ENCODE assay signal across 15 cellular contexts in genomic region chr1:56506314-56506743, GRCh38.
DNase-seq lines count a peak whose midpoint lies in the region; ATAC-seq and TF ChIP-seq lines count a peak whose summit lies in the region.
"Had no signal": no experiment of that assay in that cellular context is flagged by ENCODE, and none has a peak within 500 bp of the region (broad histone marks: within the 10 kb centered on the region; RNA-seq: fewer than 3 reads in every experiment).

No MANE protein-coding gene starts in this region.

- CTCF ChIA-PET in mammary epithelial cell (lab: Charles Lee; ENCODE audit: low non-redundant PET): no interaction called here

- intact Hi-C loops in mammary epithelial cell (cut with micrococcal nuclease): no loop called here
- intact Hi-C loops in breast epithelium (cut with DNase I; ENCODE audit: low total_unique reads): no loop called here

- no peak overlapping the region for H3K27ac ChIP-seq in mammary epithelial cell (ENCODE audit: insufficient read depth, low read depth, low read length)
- H3K27ac ChIP-seq in breast epithelium: peak overlapping the region in 1 of 2 donors; percentile 13
- no peak overlapping the region for H3K27ac ChIP-seq in GM23248

- TF ChIP-seq POLR2A in breast epithelium (IDR thresholded peaks at IDR 0.05): no peak

- H4K20me1 ChIP-seq in mammary epithelial cell (ENCODE audit: insufficient read depth, low read length): no peaks in the 10 kb centered on the region
- no peaks in the 10 kb centered on the region; the same call in 1 of the 2 replicates for H4K20me1 ChIP-seq in GM23248 (ENCODE audit: insufficient read depth)

- H3K4me2 ChIP-seq in mammary epithelial cell (ENCODE audit: insufficient read depth, low read depth, low read length): no peak overlapping the region
- H3K4me2 ChIP-seq in GM23248 (ENCODE audit: unreplicated experiment): no peak overlapping the region

- peak overlapping the region; percentile 64 for H3K27ac Mint-ChIP-seq in type B pancreatic cell
- H3K27ac Mint-ChIP-seq: T-helper 17 cell had no signal

- TF ChIP-seq CTCF in mammary epithelial cell (conservative IDR thresholded peaks at IDR 0.05 in 1 of 2, IDR thresholded peaks at IDR 0.05 in 1 of 2; ENCODE audit: extremely low read depth in 1 of 2, insufficient read depth in 1 of 2, low read depth in 1 of 2, low read length in 2 of 2): no peak
- TF ChIP-seq CTCF in breast epithelium (IDR thresholded peaks at IDR 0.05): no peak
- TF ChIP-seq CTCF in type B pancreatic cell (conservative IDR thresholded peaks at IDR 0.05): no peak

- peaks cover 30% of the 10 kb centered on the region for H3K4me1 ChIP-seq in mammary epithelial cell (ENCODE audit: insufficient read depth, low read length)
- H3K4me1 ChIP-seq in breast epithelium: no peaks in the 10 kb centered on the region
- no peaks in the 10 kb centered on the region for H3K4me1 ChIP-seq in GM23248 (ENCODE audit: insufficient read depth)

- H3K79me2 ChIP-seq in mammary epithelial cell (ENCODE audit: insufficient read depth, low read length) (no peaks in the 10 kb centered on the region), GM23248 (ENCODE audit: insufficient read depth) (no peaks in the 10 kb centered on the region)

- dilution Hi-C loops in mammary epithelial cell (cut with HindIII; ENCODE audit: low sequenced_read_pairs): no loop called here

- H3K4me3 Mint-ChIP-seq in type B pancreatic cell: no peak overlapping the region
- H3K4me3 Mint-ChIP-seq: T-helper 17 cell had no signal

- H3K4me1 Mint-ChIP-seq in type B pancreatic cell (ENCODE audit: unreplicated experiment): peaks cover 51% of the 10 kb centered on the region
- H3K4me1 Mint-ChIP-seq: T-helper 17 cell had no signal

- H3K9me3 Mint-ChIP-seq in type B pancreatic cell: peaks cover 4% of the 10 kb centered on the region
- H3K9me3 Mint-ChIP-seq: naive B cell had no signal

- BruUV-seq in mammary epithelial cell (replicated peaks; lab: Mats Ljungman, UMichigan): no TSS peak

- H3K36me3 Mint-ChIP-seq in type B pancreatic cell: peaks cover 75% of the 10 kb centered on the region
- H3K36me3 Mint-ChIP-seq: naive B cell had no signal

- peak; percentile 2 for ATAC-seq in esophagus mucosa
- ATAC-seq: GM12878, T-helper 17 cell had no signal

- H3K36me3 ChIP-seq in mammary epithelial cell (ENCODE audit: insufficient read depth, low read length) (no peaks in the 10 kb centered on the region), breast epithelium (no peaks in the 10 kb centered on the region), GM23248 (ENCODE audit: low read depth) (peaks cover 67% of the 10 kb centered on the region)

- H2AFZ ChIP-seq in mammary epithelial cell (ENCODE audit: low read depth, low read length) (peak overlapping the region; percentile 35), GM23248 (no peak overlapping the region)

- DNase-seq in mammary epithelial cell: no peak
- no peak for DNase-seq in breast epithelium (ENCODE audit: low spot score in 2 of 2)
- DNase-seq in mucosa of gallbladder (ENCODE audit: low spot score): peak; percentile 29
- DNase-seq in type B pancreatic cell (ENCODE audit: extremely low spot score, unreplicated experiment): no peak
- DNase-seq in GM23248: no peak
- DNase-seq in amygdala (lab: John Stamatoyannopoulos, UW): no peak
- DNase-seq in activated T-cell treated with anti-CD3 and anti-CD28 coated beads, Interleukin-2, amount 50 U/mL, for 1 hour: no peak
- DNase-seq: DND-41; hippocampal formation; naive B cell; NCI-H1417; stimulated activated CD4-positive, alpha-beta T cell treated with anti-CD3 and anti-CD28 coated beads, Interleukin-12 subunit alpha, Interleukin-12 subunit beta, amount 100 ng/mL, for 4 hours; T-helper 17 cell had no signal

- H3F3A ChIP-seq in GM23248 (ENCODE audit: insufficient read depth): peaks cover 8% of the 10 kb centered on the region; the same call in 1 of the 2 replicates

- in situ Hi-C loops in mammary epithelial cell (cut with MboI; ENCODE audit: low sequenced_read_pairs in 2 of 2) (no loop called here), GM23248 (cut with MboI) (no loop called here)

- H3K4me3 ChIP-seq in mammary epithelial cell (replicated peaks in 1 of 3; ENCODE audit: insufficient read depth in 1 of 3, low read depth in 2 of 3, low read length in 3 of 3) (no peak overlapping the region), breast epithelium (no peak overlapping the region), GM23248 (no peak overlapping the region)
- H3K4me3 ChIP-seq: GM12878 had no signal

- H3K27me3 ChIP-seq in mammary epithelial cell (ENCODE audit: insufficient read depth, low read length): no peaks in the 10 kb centered on the region
- no peaks in the 10 kb centered on the region for H3K27me3 ChIP-seq in breast epithelium
- no peaks in the 10 kb centered on the region for H3K27me3 ChIP-seq in GM23248 (replicated peaks; ENCODE audit: insufficient read depth)

- H3K9me3 ChIP-seq in mammary epithelial cell (replicated peaks; ENCODE audit: insufficient read depth, low read length): no peaks in the 10 kb centered on the region
- H3K9me3 ChIP-seq in breast epithelium: no peaks in the 10 kb centered on the region
- no peaks in the 10 kb centered on the region for H3K9me3 ChIP-seq in GM23248 (ENCODE audit: low read depth)

- no peaks in the 10 kb centered on the region for H3K9me2 ChIP-seq in GM23248 (ENCODE audit: insufficient read depth)

- H3K9ac ChIP-seq in mammary epithelial cell (ENCODE audit: insufficient read depth, low read length): no peak overlapping the region
- no peak overlapping the region for H3K9ac ChIP-seq in GM23248

- no peaks in the 10 kb centered on the region for H3K27me3 Mint-ChIP-seq in type B pancreatic cell
- H3K27me3 Mint-ChIP-seq: naive B cell had no signal

- WGBS in mammary epithelial cell (ENCODE audit: low coverage, missing lambda C conversion rate): 89% methylated on average over 6 of the region's 10 CpGs
- WGBS in GM23248 (ENCODE audit: low coverage in 1 of 2, low lambda C conversion rate in 2 of 2, missing lambda C conversion rate in 2 of 2), 2 experiments: 76 to 80% methylated on average over 10 of the region's 10 CpGs
